In genomic region chr2:165289069-165289468, GRCh38 we compare ENCODE assay signal across 22 cellular contexts. TPM values are rescaled to one million over a fixed set of nuclear protein-coding genes. Genes with fewer than 3 reads are reported as not detected.
"Had no signal": no experiment of that assay in that cellular context is flagged by ENCODE, and none has a peak within 500 bp of the region (broad histone marks: within the 10 kb centered on the region; RNA-seq: fewer than 3 reads in every experiment).

No MANE protein-coding gene starts in this region.

- DNase-seq: KBM-7, MV-4-11, NCI-H1048, NCI-H1105, NCI-H1417, NCI-H1436 treated with DMSO at 0.1 percent for 48 hours, NCI-H1694, NCI-H187 treated with DMSO at 0.1 percent for 48 hours, NCI-H2029 treated with DMSO at 0.1 percent for 48 hours, NCI-H2171 treated with DMSO at 0.1 percent for 48 hours, NCI-H524, NCI-H69, NCI-H774, PC-3, SHP77, SK-N-SH had no signal

- H3K4me2 ChIP-seq: SK-N-SH had no signal

- H3K9me3 ChIP-seq: SK-N-SH had no signal

- H3K27ac ChIP-seq: RWPE1 had no signal

- ATAC-seq: Panc1, PC-3 had no signal

RNA-seq across cellular contexts. Expression of gene SCN2A, which starts 49.9 kb away (rescaled TPM):
- total RNA-seq: HT-29, MCF 10A, NCI-H460, SK-MEL-5 had no signal
